In genomic region chr4:70735915-70736314, GRCh38 we compare ENCODE assay signal across 8 cellular contexts. TPM values are rescaled to one million over a fixed set of nuclear protein-coding genes. Genes with fewer than 3 reads are reported as not detected.
DNase-seq lines count a peak whose midpoint lies in the region; TF ChIP-seq lines count a peak whose summit lies in the region.
"Not testable (repeated sequence)": the region's sequence is repeated elsewhere in the genome, so short reads cannot be mapped to it uniquely, and the experiment has no call there.

No MANE protein-coding gene starts in this region.

- peak in 1 of 2 donors; percentile 18 for TF ChIP-seq RAD21 in liver (IDR thresholded peaks at IDR 0.05)

- CTCF ChIA-PET in Caco-2 (lab: Charles Lee), result interaction anchor here (0.7 to 1.3 kb wide), 5 partner anchors 14 to 166 kb away, joined by 3 to 6 read pairs (median 4); partner anchors contain the start of gene MOB1B

- TF ChIP-seq CTCF in Caco-2 (IDR thresholded peaks at IDR 0.05; ENCODE audit: insufficient read depth in 1 of 2, low read depth in 1 of 2, low read length in 1 of 2, severe bottlenecking in 1 of 2, unreplicated experiment in 1 of 2), result peak in 1 of 2 experiments; percentile 12
- not testable (repeated sequence) for TF ChIP-seq CTCF in liver (IDR thresholded peaks at IDR 0.05; ENCODE audit: low read depth, low read length, missing input control)

- not testable (repeated sequence) for H3K9me3 ChIP-seq in Caco-2; liver (ENCODE audit: control insufficient read depth in 4 of 4, low read length in 3 of 4)

- intact Hi-C loops in Caco-2 (cut with micrococcal nuclease; ENCODE audit: unreplicated experiment), result not testable (repeated sequence)

- not testable (repeated sequence) for H3K4me1 ChIP-seq in Caco-2
- H3K4me1 ChIP-seq in liver (ENCODE audit: control insufficient read depth in 4 of 4, insufficient read depth in 4 of 4, low read length in 3 of 4), result peaks cover 2 to 14% (median 11%) of the 10 kb centered on the region in 4 donors

- not testable (repeated sequence) for H3K4me3 ChIP-seq in Caco-2 (ENCODE audit: low read depth, low read length); liver (ENCODE audit: low read depth in 1 of 3, low read length in 3 of 3)

- not testable (repeated sequence) for H3K9ac ChIP-seq in liver (ENCODE audit: low read depth in 1 of 2, low read length in 2 of 2)

- H3K27me3 Mint-ChIP-seq in Caco-2 (ENCODE audit: insufficient read depth, unreplicated experiment), result not testable (repeated sequence)

- H3K4me3 Mint-ChIP-seq in Caco-2 (ENCODE audit: unreplicated experiment), result not testable (repeated sequence)

- BruUV-seq in Caco-2 (replicated peaks; lab: Mats Ljungman, UMichigan), result not testable (repeated sequence)

- not testable (repeated sequence) for H3K9me3 Mint-ChIP-seq in Caco-2 (ENCODE audit: unreplicated experiment)

- DNase-seq in Caco-2 (peak; percentile 34 to 45), HCEC 1CT (peak; percentile 59), NCI-H2171 treated with DMSO at 0.1 percent for 48 hours (lab: John Stamatoyannopoulos, UW) (peak; percentile 5), T-helper 1 cell (peak in 3 of 5 donors; percentile 15 to 46 (median 17)), erythroblast (lab: John Stamatoyannopoulos, UW) (peak; percentile 32 to 54)
- DNase-seq in activated naive CD4-positive, alpha-beta T cell treated with Interleukin-2 at 50 U/mL for 16 hours, result peak; percentile 15
- peak; percentile 45 for DNase-seq in stimulated activated CD8-positive, alpha-beta memory T cell treated with anti-CD3 and anti-CD28 coated beads, Interleukin-4, amount 100 ng/mL, for 48 hours

- H3K27ac ChIP-seq in liver (ENCODE audit: low read depth in 1 of 2, low read length in 2 of 2), result not testable (repeated sequence)

- H3K4me1 Mint-ChIP-seq in Caco-2 (ENCODE audit: low read depth, unreplicated experiment), result not testable (repeated sequence)

- not testable (repeated sequence) for H3K36me3 Mint-ChIP-seq in Caco-2 (ENCODE audit: insufficient read depth, unreplicated experiment)

- not testable (repeated sequence) for H3K36me3 ChIP-seq in Caco-2 (ENCODE audit: control insufficient read depth, insufficient read depth, low read length); liver (ENCODE audit: control insufficient read depth in 4 of 4, insufficient read depth in 3 of 4, low read depth in 1 of 4, low read length in 3 of 4)

- WGBS in liver, result 28% methylated on average over 2 of the region's 2 CpGs

- not testable (repeated sequence) for H3K27me3 ChIP-seq in Caco-2 (replicated peaks; ENCODE audit: control insufficient read depth, insufficient read depth, low read length); liver (ENCODE audit: control insufficient read depth in 4 of 4, insufficient read depth in 4 of 4, low read length in 3 of 4)

- TF ChIP-seq POLR2A in erythroblast (IDR thresholded peaks at IDR 0.05; ENCODE audit: low read length), result not testable (repeated sequence)

- not testable (repeated sequence) for H3K27ac Mint-ChIP-seq in Caco-2 (ENCODE audit: unreplicated experiment)

- POLR2A ChIA-PET in Caco-2 (lab: Charles Lee), result not testable (repeated sequence)

TF ChIP-seq in liver, 16 proteins besides CTCF, POLR2A, EP300 and RAD21:
- peak; percentile 42 to 66 for TF ChIP-seq HNF4A (conservative IDR thresholded peaks at IDR 0.05)
- TF ChIP-seq RXRA (IDR thresholded peaks at IDR 0.05), result peak in 1 of 2 donors; percentile 9
- peak; percentile 53 for TF ChIP-seq NR2F2 (IDR thresholded peaks at IDR 0.05)

RNA-seq across cellular contexts. Expression of gene RUFY3, which starts 14.2 kb away (rescaled TPM):
- 36.6 and 45.0 TPM in 2 replicates for total RNA-seq in Caco-2 (2022)
- 10 to 100 TPM; 13.8 to 35.2 TPM for total RNA-seq in liver
- polyA plus RNA-seq in liver, result 10 to 100 TPM in 1 of 2 donors, 1 to 10 TPM in 1; 9.2 to 16.2 TPM

RNA-seq across cellular contexts. Expression of gene UTP3, which starts 47.6 kb away (rescaled TPM):
- 28.2 and 31.4 TPM in 2 replicates for total RNA-seq in Caco-2 (2022)
- total RNA-seq in liver, result 10 to 100 TPM in 1 of 2 donors, 1 to 10 TPM in 1; 9.7 to 12.8 TPM
- polyA plus RNA-seq in liver, result 10 to 100 TPM in 1 of 2 donors, 1 to 10 TPM in 1; 6.5 to 12.2 TPM

Comparison
In these comparisons a context has a peak if more than half of its experiments do, and no peak if none do; other contexts are left out.
1. DNase-seq: peak in every context shown above with its lines; median percentile 59 in HCEC 1CT; 45 in stimulated activated CD8-positive, alpha-beta memory T cell treated with anti-CD3 and anti-CD28 coated beads, Interleukin-4, amount 100 ng/mL, for 48 hours; 43 in erythroblast; 40 in Caco-2; 17 in T-helper 1 cell; 15 in activated naive CD4-positive, alpha-beta T cell treated with Interleukin-2 at 50 U/mL for 16 hours; 5 in NCI-H2171 treated with DMSO at 0.1 percent for 48 hours.